ENCODE assay signal across 15 cellular contexts in genomic region chr7:50213622-50214017, GRCh38.
DNase-seq lines count a peak whose midpoint lies in the region; ATAC-seq and TF ChIP-seq lines count a peak whose summit lies in the region.
"Had no signal": no experiment of that assay in that cellular context is flagged by ENCODE, and none has a peak within 500 bp of the region (broad histone marks: within the 10 kb centered on the region; RNA-seq: fewer than 3 reads in every experiment).

No MANE protein-coding gene starts in this region.

- no peaks in the 10 kb centered on the region for H3K36me3 ChIP-seq in BLaER1 treated with 17β-estradiol and CSF1 and Interleukin-3, amounts not matched to agents 10 nM and 100 nM
- H3K36me3 ChIP-seq in CD8-positive, alpha-beta memory T cell (ENCODE audit: insufficient read depth, low read length), result no peaks in the 10 kb centered on the region

- H3K9me3 Mint-ChIP-seq in CD8-positive, alpha-beta memory T cell, result no peaks in the 10 kb centered on the region
- H3K9me3 Mint-ChIP-seq in activated B cell treated with CpG ODN at 0.5 μM for 24 hours (no peaks in the 10 kb centered on the region), naive B cell (no peaks in the 10 kb centered on the region)

- peaks cover 73 to 100% (median 97%) of the 10 kb centered on the region in 10 experiments for H3K4me1 ChIP-seq in BLaER1 treated with 17β-estradiol and CSF1 and Interleukin-3, amounts not matched to agents 10 nM and 100 nM
- peaks cover 63% of the 10 kb centered on the region for H3K4me1 ChIP-seq in CD8-positive, alpha-beta memory T cell (ENCODE audit: insufficient read depth, low read length)
- H3K4me1 ChIP-seq: testis had no signal

- no peaks in the 10 kb centered on the region for H4K20me1 ChIP-seq in BLaER1 treated with 17β-estradiol and CSF1 and Interleukin-3, amounts not matched to agents 10 nM and 100 nM

- H3K4me2 ChIP-seq in BLaER1 treated with 17β-estradiol and CSF1 and Interleukin-3, amounts not matched to agents 10 nM and 100 nM, result peak overlapping the region; percentile 75 to 95 (median 94)

- DNase-seq in CD8-positive, alpha-beta memory T cell, result no peak
- no peak for DNase-seq in activated B cell treated with CpG ODN at 0.5 μM for 24 hours
- DNase-seq in naive B cell, result no peak
- no peak for DNase-seq in occipital lobe (lab: John Stamatoyannopoulos, UW)
- no peak for DNase-seq in MV-4-11 (lab: John Stamatoyannopoulos, UW)
- DNase-seq in RWPE1 (ENCODE audit: low spot score), result no peak
- DNase-seq: activated CD8-positive, alpha-beta memory T cell treated with anti-CD3 and anti-CD28 coated beads, Interleukin-2, amount 50 U/mL, for 48 hours; DMS53; hypothalamus; midbrain; NCI-H1105 treated with DMSO at 0.1 percent for 48 hours; NCI-H2171; NCI-H82; testis had no signal

- peak overlapping the region in 9 of 11 experiments; percentile 44 to 73 (median 63); a peak in 15 of 22 replicates for H3K9ac ChIP-seq in BLaER1 treated with 17β-estradiol and CSF1 and Interleukin-3, amounts not matched to agents 10 nM and 100 nM

- CTCF ChIA-PET in CD8-positive, alpha-beta memory T cell (lab: Charles Lee), result interaction anchor here (0.7 to 2.3 kb wide), 9 partner anchors 8 to 155 kb away, joined by 3 to 8 read pairs (median 5); partner anchors contain the start of gene IKZF1
- CTCF ChIA-PET in activated B cell treated with CpG ODN at 0.5 μM for 24 hours (lab: Charles Lee), result interaction anchor here (1.0 to 2.5 kb wide), 6 partner anchors 95 to 205 kb away, joined by 3 to 13 read pairs (median 5); no protein-coding TSS in a partner anchor
- CTCF ChIA-PET in RWPE1 (lab: Yijun Ruan, JAX), result no interaction called here

- H3K27me3 Mint-ChIP-seq in CD8-positive, alpha-beta memory T cell, result no peaks in the 10 kb centered on the region
- H3K27me3 Mint-ChIP-seq in activated B cell treated with CpG ODN at 0.5 μM for 24 hours (no peaks in the 10 kb centered on the region), naive B cell (no peaks in the 10 kb centered on the region)

- peak overlapping the region in 3 of 10 experiments; percentile 25 to 52 (median 34); a peak in 5 of 20 replicates for H3K4me3 ChIP-seq in BLaER1 treated with 17β-estradiol and CSF1 and Interleukin-3, amounts not matched to agents 10 nM and 100 nM
- peak overlapping the region; percentile 30 for H3K4me3 ChIP-seq in CD8-positive, alpha-beta memory T cell (ENCODE audit: low read length)
- H3K4me3 ChIP-seq: testis had no signal

- ATAC-seq in activated B cell treated with CpG ODN at 0.5 μM for 24 hours (ENCODE audit: low read depth) (no peak), naive B cell (ENCODE audit: low read depth in 2 of 2) (no peak)

- H3K36me3 Mint-ChIP-seq in CD8-positive, alpha-beta memory T cell, result no peaks in the 10 kb centered on the region
- H3K36me3 Mint-ChIP-seq in activated B cell treated with CpG ODN at 0.5 μM for 24 hours (ENCODE audit: low read depth), result no peaks in the 10 kb centered on the region
- H3K36me3 Mint-ChIP-seq in naive B cell, result no peaks in the 10 kb centered on the region

- TF ChIP-seq CTCF in activated B cell treated with CpG ODN at 0.5 μM for 24 hours (IDR thresholded peaks at IDR 0.05), result no peak
- no peak for TF ChIP-seq CTCF in RWPE1 (conservative IDR thresholded peaks at IDR 0.05; ENCODE audit: low read depth)

- H3K4me3 Mint-ChIP-seq in CD8-positive, alpha-beta memory T cell, result peak overlapping the region in 4 of 7 donors; percentile 15 to 33 (median 26)
- no peak overlapping the region for H3K4me3 Mint-ChIP-seq in activated B cell treated with CpG ODN at 0.5 μM for 24 hours
- peak overlapping the region in 6 of 8 donors; percentile 13 to 82 (median 65) for H3K4me3 Mint-ChIP-seq in naive B cell

- no peaks in the 10 kb centered on the region for H3K9me3 ChIP-seq in BLaER1 treated with 17β-estradiol and CSF1 and Interleukin-3, amounts not matched to agents 10 nM and 100 nM (replicated peaks in 1 of 11)
- no peaks in the 10 kb centered on the region for H3K9me3 ChIP-seq in CD8-positive, alpha-beta memory T cell (ENCODE audit: low read length)
- H3K9me3 ChIP-seq: testis had no signal

- peak overlapping the region in 9 of 11 experiments; percentile 59 to 88 (median 77); a peak in 18 of 22 replicates for H3K27ac ChIP-seq in BLaER1 treated with 17β-estradiol and CSF1 and Interleukin-3, amounts not matched to agents 10 nM and 100 nM
- no peak overlapping the region for H3K27ac ChIP-seq in CD8-positive, alpha-beta memory T cell (ENCODE audit: low read depth, low read length)
- H3K27ac ChIP-seq in RWPE1, result no peak overlapping the region
- H3K27ac ChIP-seq: testis had no signal

- peaks cover 55 to 80% (median 68%) of the 10 kb centered on the region in 3 donors for H3K4me1 Mint-ChIP-seq in CD8-positive, alpha-beta memory T cell
- H3K4me1 Mint-ChIP-seq in activated B cell treated with CpG ODN at 0.5 μM for 24 hours (peaks cover 61% of the 10 kb centered on the region), naive B cell (peaks cover 28 to 52% (median 47%) of the 10 kb centered on the region in 3 donors)

- no peaks in the 10 kb centered on the region for H3K27me3 ChIP-seq in BLaER1 treated with 17β-estradiol and CSF1 and Interleukin-3, amounts not matched to agents 10 nM and 100 nM
- H3K27me3 ChIP-seq in CD8-positive, alpha-beta memory T cell (ENCODE audit: insufficient read depth, low read length, poor library complexity, severe bottlenecking), result no peaks in the 10 kb centered on the region
- H3K27me3 ChIP-seq: testis had no signal

- peak overlapping the region in 6 of 8 donors; percentile 45 to 79 (median 70) for H3K27ac Mint-ChIP-seq in CD8-positive, alpha-beta memory T cell
- H3K27ac Mint-ChIP-seq in activated B cell treated with CpG ODN at 0.5 μM for 24 hours (peak overlapping the region; percentile 84), naive B cell (peak overlapping the region in 5 of 6 donors; percentile 18 to 73 (median 56))

- POLR2A ChIA-PET in CD8-positive, alpha-beta memory T cell (lab: Charles Lee), result interaction anchor here (0.7 to 1.2 kb wide), 2 partner anchors 13 to 154 kb away, joined by 3 to 4 read pairs; no protein-coding TSS in a partner anchor
- POLR2A ChIA-PET in activated B cell treated with CpG ODN at 0.5 μM for 24 hours (lab: Charles Lee) (interaction anchor here (1.0 to 4.5 kb wide), 9 partner anchors 13 to 151 kb away, joined by 3 to 26 read pairs (median 4); partner anchors contain the start of gene IKZF1), RWPE1 (lab: Yijun Ruan, JAX; ENCODE audit: low non-redundant PET) (no interaction called here)

- intact Hi-C loops in activated B cell treated with CpG ODN at 0.5 μM for 24 hours (cut with micrococcal nuclease), result loop anchor here (1.0 to 2.0 kb wide), 5 partner anchors 9 to 205 kb away; no protein-coding TSS in a partner anchor

Comparison
In these comparisons a context has a peak if more than half of its experiments do, and no peak if none do; other contexts are left out.
1. H3K27ac ChIP-seq: peak in BLaER1 treated with 17β-estradiol and CSF1 and Interleukin-3, amounts not matched to agents 10 nM and 100 nM (9 of 11); none in CD8-positive, alpha-beta memory T cell (single experiment) and RWPE1 (single experiment).
2. Peak in every context shown above with its lines, with median percentiles within 50 percentile points of each other: H3K27ac Mint-ChIP-seq.